ENCODE assay signal across 30 cellular contexts in genomic region chr11:131678658-131679340, GRCh38.
"Had no signal": no experiment of that assay in that cellular context is flagged by ENCODE, and none has a peak within 500 bp of the region (broad histone marks: within the 10 kb centered on the region; RNA-seq: fewer than 3 reads in every experiment).

No MANE protein-coding gene starts in this region.

- H3K4me3 ChIP-seq: heart left ventricle, left lung, lower lobe of right lung, prostate gland, sigmoid colon, spleen, suprapubic skin, thoracic aorta, tibial artery, upper lobe of right lung had no signal

- H3K4me1 ChIP-seq: left lung, lower lobe of right lung, prostate gland, spleen, tibial artery, upper lobe of right lung had no signal

- H3K36me3 ChIP-seq: heart left ventricle, left lung, lower lobe of right lung, prostate gland, sigmoid colon, spleen, suprapubic skin, thoracic aorta, tibial artery, upper lobe of right lung had no signal

- DNase-seq: glutamatergic neuron; hypothalamus; immature natural killer cell; kidney; left colon; left lung; lower lobe of right lung; mammary epithelial cell; mesenchymal stem cell; naive thymus-derived CD4-positive, alpha-beta T cell; nucleus accumbens; retina; sigmoid colon; small intestine; spleen; stimulated activated CD4-positive, alpha-beta T cell treated with anti-CD3 and anti-CD28 coated beads, Interleukin-4, amount 100 ng/mL, for 24 hours; stimulated activated naive CD4-positive, alpha-beta T cell treated with Interleukin-2 at 50 U/mL for 16 hours; trophoblast cell; upper lobe of right lung had no signal

- H3K27me3 Mint-ChIP-seq: natural killer cell treated with Interleukin-12 subunit alpha and Interleukin-12 subunit beta and Interleukin-15 and Interleukin-18, amount 100 ng/mL, for 72 hours; stimulated activated memory B cell treated with anti-CD40 and anti-IgM and Interleukin-4, amounts not matched to agents 10 μg/mL and 1 μg/mL and 100 μg/mL, for 72 hours had no signal

- H3K4me3 Mint-ChIP-seq: immature natural killer cell; mesothelial cell of epicardium; naive thymus-derived CD4-positive, alpha-beta T cell; natural killer cell treated with Interleukin-12 subunit alpha and Interleukin-12 subunit beta and Interleukin-15 and Interleukin-18, amount 100 ng/mL, for 72 hours; stimulated activated memory B cell treated with anti-CD40 and anti-IgM and Interleukin-4, amounts not matched to agents 10 μg/mL and 1 μg/mL and 100 μg/mL, for 72 hours had no signal

- H3K9me3 Mint-ChIP-seq: mesothelial cell of epicardium; natural killer cell treated with Interleukin-12 subunit alpha and Interleukin-12 subunit beta and Interleukin-15 and Interleukin-18, amount 100 ng/mL, for 72 hours; stimulated activated memory B cell treated with anti-CD40 and anti-IgM and Interleukin-4, amounts not matched to agents 10 μg/mL and 1 μg/mL and 100 μg/mL, for 72 hours had no signal

- H3K36me3 Mint-ChIP-seq: immature natural killer cell; mesothelial cell of epicardium; naive thymus-derived CD4-positive, alpha-beta T cell; natural killer cell treated with Interleukin-12 subunit alpha and Interleukin-12 subunit beta and Interleukin-15 and Interleukin-18, amount 100 ng/mL, for 72 hours; stimulated activated memory B cell treated with anti-CD40 and anti-IgM and Interleukin-4, amounts not matched to agents 10 μg/mL and 1 μg/mL and 100 μg/mL, for 72 hours had no signal

- H3K27ac ChIP-seq: heart left ventricle, left lung, lower lobe of right lung, prostate gland, sigmoid colon, spleen, suprapubic skin, thoracic aorta, tibial artery, upper lobe of right lung had no signal

- H3K9me3 ChIP-seq: heart left ventricle, left lung, lower lobe of right lung, prostate gland, sigmoid colon, spleen, suprapubic skin, thoracic aorta, tibial artery, upper lobe of right lung had no signal

- H3K4me1 Mint-ChIP-seq: immature natural killer cell; mesothelial cell of epicardium; naive thymus-derived CD4-positive, alpha-beta T cell; stimulated activated memory B cell treated with anti-CD40 and anti-IgM and Interleukin-4, amounts not matched to agents 10 μg/mL and 1 μg/mL and 100 μg/mL, for 72 hours had no signal

- H3K27ac Mint-ChIP-seq: immature natural killer cell; mesothelial cell of epicardium; naive thymus-derived CD4-positive, alpha-beta T cell; natural killer cell treated with Interleukin-12 subunit alpha and Interleukin-12 subunit beta and Interleukin-15 and Interleukin-18, amount 100 ng/mL, for 72 hours; stimulated activated memory B cell treated with anti-CD40 and anti-IgM and Interleukin-4, amounts not matched to agents 10 μg/mL and 1 μg/mL and 100 μg/mL, for 72 hours had no signal

- FAIRE-seq: islet of Langerhans, kidney, small intestine, urothelium cell line had no signal

- ATAC-seq: heart left ventricle; left colon; left lung; lower lobe of right lung; naive thymus-derived CD4-positive, alpha-beta T cell; right cardiac atrium; stimulated activated memory B cell treated with anti-CD40 and anti-IgM and Interleukin-4, amounts not matched to agents 10 μg/mL and 1 μg/mL and 100 μg/mL, for 72 hours; upper lobe of right lung had no signal
